15 cellular contexts compared by ENCODE assay signal in genomic region chr2:49914281-49914680, GRCh38.
A peak's percentile ranks its signal among the peaks of the same experiment; 100 is the strongest.
DNase-seq lines count a peak whose midpoint lies in the region; ATAC-seq and TF ChIP-seq lines count a peak whose summit lies in the region.
"Had no signal": no experiment of that assay in that cellular context is flagged by ENCODE, and none has a peak within 500 bp of the region (broad histone marks: within the 10 kb centered on the region; RNA-seq: fewer than 3 reads in every experiment).

No MANE protein-coding gene starts in this region.

- POLR2A ChIA-PET in Panc1 (lab: Charles Lee): no interaction called here

- no peak for TF ChIP-seq CTCF in Panc1 (IDR thresholded peaks at IDR 0.05)

- no peaks in the 10 kb centered on the region for H3K9me3 ChIP-seq in Panc1 (ENCODE audit: control insufficient read depth, insufficient read depth, low read depth, low read length)
- H3K9me3 ChIP-seq: left lung, SJSA1, thyroid gland had no signal

- DNase-seq in GM04504 (ENCODE audit: low read depth): peak; percentile 4
- no peak for DNase-seq in Panc1 (ENCODE audit: low read depth, low spot score)
- peak; percentile 99 for DNase-seq in renal cortical epithelial cell (ENCODE audit: low read depth)
- no peak for DNase-seq in GM03348 (ENCODE audit: low spot score)
- no peak for DNase-seq in glomerular visceral epithelial cell (ENCODE audit: extremely low spot score)
- DNase-seq: CD8-positive, alpha-beta memory T cell; glutamatergic neuron; left lung; MV-4-11; NCI-H526 treated with DMSO at 0.1 percent for 48 hours; nephron progenitor cell; thyroid gland had no signal

- H3K4me1 ChIP-seq in Panc1 (ENCODE audit: control insufficient read depth, insufficient read depth, low read length): no peaks in the 10 kb centered on the region
- H3K4me1 ChIP-seq: left lung, SJSA1, thyroid gland had no signal

- no peaks in the 10 kb centered on the region for H3K27me3 ChIP-seq in Panc1 (ENCODE audit: control insufficient read depth, insufficient read depth, low read length)
- H3K27me3 ChIP-seq: left lung, SJSA1, thyroid gland had no signal

- intact Hi-C loops in Panc1 (cut with micrococcal nuclease; ENCODE audit: unreplicated experiment): no loop called here

- H3K36me3 ChIP-seq in Panc1 (ENCODE audit: control insufficient read depth, insufficient read depth, low read length): no peaks in the 10 kb centered on the region
- H3K36me3 ChIP-seq: left lung, SJSA1, thyroid gland had no signal

- no peak overlapping the region for H3K27ac ChIP-seq in Panc1 (ENCODE audit: low read length)
- H3K27ac ChIP-seq: left lung, SJSA1, thyroid gland had no signal

- ATAC-seq in Panc1 (peak; percentile 90), esophagus mucosa (peak; percentile 88), GM21723 (IDR thresholded peaks at IDR 0.05; ENCODE audit: unreplicated experiment) (no peak)
- ATAC-seq: left lung had no signal

- in situ Hi-C loops in Panc1 (cut with HindIII; ENCODE audit: low pct_unique_long_range_greater_than_20kb, low sequenced_read_pairs): no loop called here

- CTCF ChIA-PET in Panc1 (lab: Charles Lee): no interaction called here

- no peak overlapping the region for H3K4me3 ChIP-seq in Panc1 (ENCODE audit: low read depth in 2 of 2, low read length in 2 of 2)
- H3K4me3 ChIP-seq: left lung, SJSA1, thyroid gland had no signal

- no TSS peak for BruUV-seq in Panc1 (replicated peaks; lab: Mats Ljungman, UMichigan)

Comparison
In these comparisons a context has a peak if more than half of its experiments do, and no peak if none do; other contexts are left out.
1. DNase-seq: peak in GM04504 (single experiment) and renal cortical epithelial cell (single experiment); none in Panc1 (single experiment), GM03348 (single experiment) and glomerular visceral epithelial cell (single experiment).